1 cellular context compared by ENCODE assay signal in the genomic region with DNA sequence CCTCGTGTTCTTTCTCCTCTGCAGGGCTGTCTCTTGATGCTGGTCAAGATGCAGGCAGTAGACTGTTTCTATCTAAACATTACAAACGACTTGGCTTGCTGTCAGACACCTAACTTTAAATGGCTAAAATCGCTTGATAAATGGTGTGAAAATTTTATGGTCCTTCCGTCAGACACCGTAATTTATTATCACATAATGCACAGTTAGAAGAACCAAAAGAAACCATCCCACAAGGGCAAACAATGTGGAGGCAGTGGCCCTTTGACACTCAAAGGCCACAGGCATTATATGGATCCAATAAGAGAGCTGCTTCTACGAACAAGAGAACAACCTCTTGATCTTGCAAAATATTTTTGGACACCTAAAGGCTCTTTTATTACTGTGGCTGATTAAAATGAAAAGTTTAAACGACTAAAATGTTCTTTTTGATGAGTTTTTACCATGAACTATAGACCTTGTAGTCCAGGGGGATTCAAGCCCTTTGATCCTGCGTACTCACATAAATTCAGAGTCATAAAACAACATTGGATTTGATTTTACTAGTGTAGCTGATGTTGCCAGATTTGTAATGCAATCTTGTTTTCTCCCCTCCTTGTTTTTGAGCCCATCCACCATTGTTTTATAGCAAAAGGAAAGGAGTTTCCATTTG.
TF ChIP-seq lines count a peak whose summit lies in the region.

No MANE protein-coding gene starts in this region.

TF ChIP-seq in A549, 52 proteins besides CTCF, POLR2A, EP300 and RAD21 (continued from another document):
- TF ChIP-seq, protein P1, sequence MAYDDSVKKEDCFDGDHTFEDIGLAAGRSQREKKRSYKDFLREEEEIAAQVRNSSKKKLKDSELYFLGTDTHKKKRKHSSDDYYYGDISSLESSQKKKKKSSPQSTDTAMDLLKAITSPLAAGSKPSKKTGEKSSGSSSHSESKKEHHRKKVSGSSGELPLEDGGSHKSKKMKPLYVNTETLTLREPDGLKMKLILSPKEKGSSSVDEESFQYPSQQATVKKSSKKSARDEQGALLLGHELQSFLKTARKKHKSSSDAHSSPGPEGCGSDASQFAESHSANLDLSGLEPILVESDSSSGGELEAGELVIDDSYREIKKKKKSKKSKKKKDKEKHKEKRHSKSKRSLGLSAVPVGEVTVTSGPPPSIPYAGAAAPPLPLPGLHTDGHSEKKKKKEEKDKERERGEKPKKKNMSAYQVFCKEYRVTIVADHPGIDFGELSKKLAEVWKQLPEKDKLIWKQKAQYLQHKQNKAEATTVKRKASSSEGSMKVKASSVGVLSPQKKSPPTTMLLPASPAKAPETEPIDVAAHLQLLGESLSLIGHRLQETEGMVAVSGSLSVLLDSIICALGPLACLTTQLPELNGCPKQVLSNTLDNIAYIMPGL (CRISPR knock-in tag; IDR thresholded peaks at IDR 0.05; ENCODE audit: borderline replicate concordance) = no peak
- TF ChIP-seq, protein P2, sequence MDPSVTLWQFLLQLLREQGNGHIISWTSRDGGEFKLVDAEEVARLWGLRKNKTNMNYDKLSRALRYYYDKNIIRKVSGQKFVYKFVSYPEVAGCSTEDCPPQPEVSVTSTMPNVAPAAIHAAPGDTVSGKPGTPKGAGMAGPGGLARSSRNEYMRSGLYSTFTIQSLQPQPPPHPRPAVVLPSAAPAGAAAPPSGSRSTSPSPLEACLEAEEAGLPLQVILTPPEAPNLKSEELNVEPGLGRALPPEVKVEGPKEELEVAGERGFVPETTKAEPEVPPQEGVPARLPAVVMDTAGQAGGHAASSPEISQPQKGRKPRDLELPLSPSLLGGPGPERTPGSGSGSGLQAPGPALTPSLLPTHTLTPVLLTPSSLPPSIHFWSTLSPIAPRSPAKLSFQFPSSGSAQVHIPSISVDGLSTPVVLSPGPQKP (IDR thresholded peaks at IDR 0.05; ENCODE audit: low read depth, low read length) = no peak
- TF ChIP-seq POLR2AphosphoS2 (conservative IDR thresholded peaks at IDR 0.05; ENCODE audit: low read length) = no peak
- no peak for TF ChIP-seq RNF2 (IDR thresholded peaks at IDR 0.05; ENCODE audit: borderline replicate concordance, low read depth)
- TF ChIP-seq NPAS2 (CRISPR knock-in tag; IDR thresholded peaks at IDR 0.05; ENCODE audit: borderline replicate concordance) = no peak
- TF ChIP-seq GATA3 (IDR thresholded peaks at IDR 0.05; ENCODE audit: borderline replicate concordance) = no peak
- TF ChIP-seq, protein P3, sequence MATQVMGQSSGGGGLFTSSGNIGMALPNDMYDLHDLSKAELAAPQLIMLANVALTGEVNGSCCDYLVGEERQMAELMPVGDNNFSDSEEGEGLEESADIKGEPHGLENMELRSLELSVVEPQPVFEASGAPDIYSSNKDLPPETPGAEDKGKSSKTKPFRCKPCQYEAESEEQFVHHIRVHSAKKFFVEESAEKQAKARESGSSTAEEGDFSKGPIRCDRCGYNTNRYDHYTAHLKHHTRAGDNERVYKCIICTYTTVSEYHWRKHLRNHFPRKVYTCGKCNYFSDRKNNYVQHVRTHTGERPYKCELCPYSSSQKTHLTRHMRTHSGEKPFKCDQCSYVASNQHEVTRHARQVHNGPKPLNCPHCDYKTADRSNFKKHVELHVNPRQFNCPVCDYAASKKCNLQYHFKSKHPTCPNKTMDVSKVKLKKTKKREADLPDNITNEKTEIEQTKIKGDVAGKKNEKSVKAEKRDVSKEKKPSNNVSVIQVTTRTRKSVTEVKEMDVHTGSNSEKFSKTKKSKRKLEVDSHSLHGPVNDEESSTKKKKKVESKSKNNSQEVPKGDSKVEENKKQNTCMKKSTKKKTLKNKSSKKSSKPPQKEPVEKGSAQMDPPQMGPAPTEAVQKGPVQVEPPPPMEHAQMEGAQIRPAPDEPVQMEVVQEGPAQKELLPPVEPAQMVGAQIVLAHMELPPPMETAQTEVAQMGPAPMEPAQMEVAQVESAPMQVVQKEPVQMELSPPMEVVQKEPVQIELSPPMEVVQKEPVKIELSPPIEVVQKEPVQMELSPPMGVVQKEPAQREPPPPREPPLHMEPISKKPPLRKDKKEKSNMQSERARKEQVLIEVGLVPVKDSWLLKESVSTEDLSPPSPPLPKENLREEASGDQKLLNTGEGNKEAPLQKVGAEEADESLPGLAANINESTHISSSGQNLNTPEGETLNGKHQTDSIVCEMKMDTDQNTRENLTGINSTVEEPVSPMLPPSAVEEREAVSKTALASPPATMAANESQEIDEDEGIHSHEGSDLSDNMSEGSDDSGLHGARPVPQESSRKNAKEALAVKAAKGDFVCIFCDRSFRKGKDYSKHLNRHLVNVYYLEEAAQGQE (IDR thresholded peaks at IDR 0.05) = no peak
